In genomic region chr1:15847100-15847892, GRCh38 we compare ENCODE assay signal across 8 cellular contexts. TPM values are rescaled to one million over a fixed set of nuclear protein-coding genes. Genes with fewer than 3 reads are reported as not detected.
DNase-seq lines count a peak whose midpoint lies in the region; ATAC-seq lines count a peak whose summit lies in the region.

SPEN (plus strand) TSS chr1:15847707; CDS start chr1:15848068, 361 bp downstream.

- no peaks in the 10 kb centered on the region for H3K36me3 ChIP-seq in BLaER1

- peak; percentile 75 for ATAC-seq in GM19372 (IDR thresholded peaks at IDR 0.05; ENCODE audit: low read depth, unreplicated experiment)
- peak; percentile 69 for ATAC-seq in HG03521 (IDR thresholded peaks at IDR 0.05; ENCODE audit: unreplicated experiment)
- ATAC-seq in left lobe of liver: peak; percentile 84

- no peaks in the 10 kb centered on the region for H3K9me3 ChIP-seq in BLaER1

- H3K27me3 ChIP-seq in BLaER1: no peaks in the 10 kb centered on the region

- peak within 1 kb of the TSS; percentile 99 for H3K9ac ChIP-seq in BLaER1

- peaks cover 26% of the 10 kb centered on the region for H4K20me1 ChIP-seq in BLaER1

- H3K4me1 ChIP-seq in BLaER1: peaks cover 71% of the 10 kb centered on the region

- DNase-seq in NCI-H748 (lab: John Stamatoyannopoulos, UW; ENCODE audit: unreplicated experiment) (peak; percentile 98), cortex of kidney (lab: John Stamatoyannopoulos, UW) (peak; percentile 91), left lobe of liver (ENCODE audit: low spot score) (peak; percentile 99)
- peak; percentile 97 for DNase-seq in activated CD4-positive, alpha-beta T cell treated with anti-CD3 and anti-CD28 coated beads, Interleukin-2, amount 50 U/mL, for 1 hour
- DNase-seq in stimulated activated CD4-positive, alpha-beta T cell treated with anti-CD3 and anti-CD28 coated beads, Interleukin-2, amount 100 ng/mL, for 24 hours: peak; percentile 98

- H3K27ac ChIP-seq in BLaER1: peak within 1 kb of the TSS; percentile 98

- H3K4me2 ChIP-seq in BLaER1: peak within 1 kb of the TSS; percentile 92

- H3K4me3 ChIP-seq in BLaER1: peak within 1 kb of the TSS; percentile 99

RNA-seq across cellular contexts. Expression of gene SPEN, which starts in this region (rescaled TPM):
- 28.7 TPM for total RNA-seq in left lobe of liver

Comparison
In these comparisons a context has a peak if more than half of its experiments do, and no peak if none do; other contexts are left out.
1. Peak in every context shown above with its lines: DNase-seq, ATAC-seq, H3K4me3 ChIP-seq and H3K27ac ChIP-seq.